ENCODE assay signal across 11 cellular contexts in the genomic region with DNA sequence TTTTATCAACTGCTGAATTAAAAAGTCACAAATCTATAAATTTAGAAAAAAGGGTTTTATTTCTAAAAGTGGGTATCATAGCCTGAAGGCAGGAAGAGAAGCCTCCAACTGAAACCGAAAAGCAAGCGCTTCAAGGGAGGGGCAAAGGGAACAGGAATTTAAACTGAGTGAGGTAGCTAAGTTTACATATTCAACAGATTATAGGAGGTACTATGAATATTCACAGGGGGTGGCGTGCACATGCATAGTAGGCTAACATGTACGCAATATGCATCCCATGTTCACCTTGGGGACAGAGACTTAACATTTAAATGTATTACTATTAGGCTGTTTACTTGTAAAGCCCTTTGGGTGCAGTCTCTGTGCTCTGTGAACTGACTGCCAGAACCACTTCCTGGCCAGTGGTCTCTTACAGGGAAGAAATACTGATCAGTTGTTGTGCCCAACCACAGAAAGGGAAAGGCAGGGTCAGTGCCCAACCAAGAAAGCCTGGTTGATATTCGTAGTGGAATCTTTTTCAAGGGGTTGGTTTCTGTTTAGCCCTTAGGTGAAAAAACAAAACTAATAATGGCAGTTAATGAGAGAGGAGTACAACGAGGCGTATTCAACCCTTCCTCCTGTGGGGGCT.
A peak's percentile ranks its signal among the peaks of the same experiment; 100 is the strongest.
DNase-seq lines count a peak whose midpoint lies in the region; ATAC-seq and TF ChIP-seq lines count a peak whose summit lies in the region.
"Had no signal": no experiment of that assay in that cellular context is flagged by ENCODE, and none has a peak within 500 bp of the region (broad histone marks: within the 10 kb centered on the region; RNA-seq: fewer than 3 reads in every experiment).

No MANE protein-coding gene starts in this region.

- ATAC-seq in GM18511 (IDR thresholded peaks at IDR 0.05; ENCODE audit: unreplicated experiment) (peak; percentile 90), GM21576 (IDR thresholded peaks at IDR 0.05; ENCODE audit: unreplicated experiment) (peak; percentile 87), HG03378 (IDR thresholded peaks at IDR 0.05; ENCODE audit: unreplicated experiment) (peak; percentile 90)
- ATAC-seq: SK-N-SH treated with all-trans-retinoic acid at 6 μM for 48 hours had no signal

- no peaks in the 10 kb centered on the region for H3K36me3 Mint-ChIP-seq in chondrocyte (ENCODE audit: low read depth)

- no peaks in the 10 kb centered on the region for H3K9me3 Mint-ChIP-seq in chondrocyte (ENCODE audit: low read depth)

- H3K27ac Mint-ChIP-seq in chondrocyte (ENCODE audit: unreplicated experiment) = no peak overlapping the region

- peaks cover 3% of the 10 kb centered on the region for H3K4me1 Mint-ChIP-seq in chondrocyte (ENCODE audit: low read depth)

- no peak overlapping the region for H3K4me3 Mint-ChIP-seq in chondrocyte (ENCODE audit: unreplicated experiment)

- no peak for TF ChIP-seq CTCF in chondrocyte (IDR thresholded peaks at IDR 0.05)

- DNase-seq in iPS-NIHi11 (ENCODE audit: low spot score) = peak; percentile 21
- DNase-seq in SIG-M5 treated with dmso at 0.1 percent for 504 hours (lab: John Stamatoyannopoulos, UW; ENCODE audit: unreplicated experiment) = no peak
- DNase-seq in HCEC 1CT = no peak
- no peak for DNase-seq in NCI-H82 treated with DMSO at 0.1 percent for 48 hours (lab: John Stamatoyannopoulos, UW; ENCODE audit: unreplicated experiment)
- no peak for DNase-seq in chondrocyte (ENCODE audit: low spot score)
- DNase-seq: adrenal gland, EL had no signal

- no peaks in the 10 kb centered on the region for H3K27me3 Mint-ChIP-seq in chondrocyte (ENCODE audit: low read depth)
